In genomic region chr1:109181085-109181806, GRCh38 we compare ENCODE assay signal across 11 cellular contexts. TPM values are rescaled to one million over a fixed set of nuclear protein-coding genes. Genes with fewer than 3 reads are reported as not detected.
DNase-seq lines count a peak whose midpoint lies in the region; ATAC-seq and TF ChIP-seq lines count a peak whose summit lies in the region.
"Had no signal": no experiment of that assay in that cellular context is flagged by ENCODE, and none has a peak within 500 bp of the region (broad histone marks: within the 10 kb centered on the region; RNA-seq: fewer than 3 reads in every experiment).

No MANE protein-coding gene starts in this region.

- H3K36me3 ChIP-seq in PC-3 (ENCODE audit: low read depth, low read length), result no peaks in the 10 kb centered on the region
- no peaks in the 10 kb centered on the region for H3K36me3 ChIP-seq in adrenal gland (replicated peaks in 1 of 2)
- H3K36me3 ChIP-seq in tibial artery, result no peaks in the 10 kb centered on the region

- peak overlapping the region; percentile 42; the same call in 1 of the 2 replicates for H2AFZ ChIP-seq in PC-3 (ENCODE audit: low read length)

- peak overlapping the region; percentile 59 for H3K4me2 ChIP-seq in PC-3 (ENCODE audit: low read length)

- no peak for TF ChIP-seq POLR2A in adrenal gland (IDR thresholded peaks at IDR 0.05)

- no peak overlapping the region; the same call in 1 of the 2 replicates for H3K9ac ChIP-seq in PC-3 (ENCODE audit: low read length)

- H3K36me3 Mint-ChIP-seq in Calu3 (ENCODE audit: insufficient read depth, unreplicated experiment) (no peaks in the 10 kb centered on the region), osteocyte (ENCODE audit: unreplicated experiment) (no peaks in the 10 kb centered on the region)

- peak; percentile 12 for DNase-seq in Calu3
- peak; percentile 90 for DNase-seq in PC-3
- DNase-seq in fibroblast of the aortic adventitia (ENCODE audit: low read depth), result peak; percentile 54
- no peak for DNase-seq in osteocyte (ENCODE audit: extremely low spot score, unreplicated experiment)
- no peak for DNase-seq in adrenal gland
- DNase-seq in iPS-NIHi11 (ENCODE audit: low spot score), result no peak
- DNase-seq in tibial artery, result no peak
- DNase-seq: CD8-positive, alpha-beta T cell; H9; NCI-H2227 treated with DMSO at 0.1 percent for 48 hours had no signal

- H3K27me3 Mint-ChIP-seq in Calu3 (ENCODE audit: unreplicated experiment) (peaks cover 14% of the 10 kb centered on the region), osteocyte (ENCODE audit: unreplicated experiment) (no peaks in the 10 kb centered on the region)

- BruUV-seq in Calu3 (replicated peaks; lab: Mats Ljungman, UMichigan) (no TSS peak), PC-3 (replicated peaks; lab: Mats Ljungman, UMichigan) (no TSS peak)

- H4K20me1 ChIP-seq in PC-3 (ENCODE audit: low read length), result no peaks in the 10 kb centered on the region

- no peaks in the 10 kb centered on the region for H3K79me2 ChIP-seq in PC-3 (ENCODE audit: low read length)

- peaks cover 3% of the 10 kb centered on the region for H3F3A ChIP-seq in PC-3 (ENCODE audit: low read length, unreplicated experiment)

- H3K4me3 Mint-ChIP-seq in Calu3 (ENCODE audit: low read depth, unreplicated experiment) (no peak overlapping the region), osteocyte (ENCODE audit: unreplicated experiment) (no peak overlapping the region)
- H3K4me3 Mint-ChIP-seq: CD8-positive, alpha-beta T cell; H9 had no signal

- H3K27ac Mint-ChIP-seq in Calu3 (ENCODE audit: unreplicated experiment), result no peak overlapping the region
- peak overlapping the region; percentile 43 for H3K27ac Mint-ChIP-seq in osteocyte (ENCODE audit: unreplicated experiment)
- H3K27ac Mint-ChIP-seq: CD8-positive, alpha-beta T cell; H9 had no signal

- POLR2A ChIA-PET in PC-3 (lab: Charles Lee; ENCODE audit: unreplicated experiment), result interaction anchor here (0.7 kb wide), 1 partner anchor 17 kb away, joined by 5 read pairs; no protein-coding TSS in a partner anchor

- intact Hi-C loops in Calu3 (cut with micrococcal nuclease; ENCODE audit: unreplicated experiment) (loop anchor here (2.0 kb wide), 1 partner anchor 24 kb away; no protein-coding TSS in a partner anchor), PC-3 (cut with micrococcal nuclease) (no loop called here), adrenal gland (cut with DNase I) (no loop called here), tibial artery (cut with DNase I; ENCODE audit: low total_unique reads) (no loop called here)

- H3K27me3 ChIP-seq in PC-3 (ENCODE audit: low read length) (no peaks in the 10 kb centered on the region), adrenal gland (no peaks in the 10 kb centered on the region), tibial artery (no peaks in the 10 kb centered on the region)

- ATAC-seq in PC-3, result peak; percentile 93
- ATAC-seq in GM21390 (IDR thresholded peaks at IDR 0.05; ENCODE audit: unreplicated experiment), result no peak
- ATAC-seq: CD8-positive, alpha-beta T cell had no signal

- 37 to 54% (median 44%) methylated on average over 4 of the region's 4 CpGs for WGBS in adrenal gland, 4 donors

- H3K27ac ChIP-seq in PC-3 (ENCODE audit: low read length) (peak overlapping the region; percentile 84), adrenal gland (no peak overlapping the region), tibial artery (no peak overlapping the region)

- no peaks in the 10 kb centered on the region for H3K9me2 ChIP-seq in PC-3 (replicated peaks; ENCODE audit: low read length)

- H3K9me3 ChIP-seq in PC-3 (ENCODE audit: low read length) (no peaks in the 10 kb centered on the region), adrenal gland (replicated peaks in 1 of 3) (no peaks in the 10 kb centered on the region), tibial artery (no peaks in the 10 kb centered on the region)

- H3K9me3 Mint-ChIP-seq in Calu3 (ENCODE audit: low read depth, unreplicated experiment) (no peaks in the 10 kb centered on the region), osteocyte (ENCODE audit: unreplicated experiment) (no peaks in the 10 kb centered on the region)
- H3K9me3 Mint-ChIP-seq: CD8-positive, alpha-beta T cell had no signal

- CTCF ChIA-PET in Calu3 (lab: Charles Lee), result interaction anchor here (1.1 to 1.8 kb wide), 3 partner anchors 30 to 68 kb away, joined by 3 to 4 read pairs (median 4); a partner anchor contains a TSS
- CTCF ChIA-PET in PC-3 (lab: Charles Lee), result interaction anchor here (1.0 kb wide), 1 partner anchor 13 kb away, joined by 4 read pairs; no protein-coding TSS in a partner anchor

- H3K4me1 Mint-ChIP-seq in Calu3 (ENCODE audit: low read depth, unreplicated experiment) (peaks cover 13% of the 10 kb centered on the region), osteocyte (ENCODE audit: unreplicated experiment) (peaks cover 17% of the 10 kb centered on the region)

- H3K4me1 ChIP-seq in PC-3 (ENCODE audit: insufficient read depth, low read length) (peaks cover 15% of the 10 kb centered on the region), adrenal gland (replicated peaks in 1 of 2) (no peaks in the 10 kb centered on the region), tibial artery (no peaks in the 10 kb centered on the region)

- H3K4me3 ChIP-seq in PC-3 (ENCODE audit: low read length) (no peak overlapping the region), fibroblast of the aortic adventitia (ENCODE audit: low read depth, low read length) (no peak overlapping the region), adrenal gland (no peak overlapping the region), tibial artery (no peak overlapping the region)

- TF ChIP-seq CTCF in Calu3 (IDR thresholded peaks at IDR 0.05; ENCODE audit: unreplicated experiment) (no peak), PC-3 (conservative IDR thresholded peaks at IDR 0.05; ENCODE audit: low read depth, low read length) (no peak), fibroblast of the aortic adventitia (IDR thresholded peaks at IDR 0.05; ENCODE audit: insufficient read depth, low read length) (no peak), osteocyte (IDR thresholded peaks at IDR 0.05) (no peak), adrenal gland (IDR thresholded peaks at IDR 0.05) (no peak), tibial artery (IDR thresholded peaks at IDR 0.05) (no peak)

RNA-seq across cellular contexts. Expression of gene SARS1, which starts 32.5 kb away (rescaled TPM):
- 119 and 129 TPM in 2 replicates for total RNA-seq in Calu3 (2022)
- total RNA-seq in PC-3 (2014; rRNA removed), result 146 and 158 TPM in 2 replicates
- total RNA-seq in fibroblast of the aortic adventitia (ENCODE audit: low replicate concordance), result 321 and 576 TPM in 2 replicates
- total RNA-seq in osteocyte, result 364 and 396 TPM in 2 replicates
- total RNA-seq in adrenal gland, result 100 to 1,000 TPM; 135 to 216 (median 152) TPM
- 100 to 1,000 TPM in 1 of 3 donors, 10 to 100 TPM in 2; 64.3 to 211 (median 69.0) TPM for polyA plus RNA-seq in adrenal gland

Comparison
In these comparisons a context has a peak if more than half of its experiments do, and no peak if none do; other contexts are left out.
1. DNase-seq: peak in Calu3 (single experiment), PC-3 (single experiment) and fibroblast of the aortic adventitia (single experiment); none in osteocyte (single experiment), adrenal gland (0 of 7), iPS-NIHi11 (single experiment) and tibial artery (0 of 2).